ENCODE assay signal across 9 cellular contexts in genomic region chr14:94524093-94524492, GRCh38. TPM values are rescaled to one million over a fixed set of nuclear protein-coding genes. Genes with fewer than 3 reads are reported as not detected.
"Had no signal": no experiment of that assay in that cellular context is flagged by ENCODE, and none has a peak within 500 bp of the region (broad histone marks: within the 10 kb centered on the region; RNA-seq: fewer than 3 reads in every experiment).

No MANE protein-coding gene starts in this region.

- H3K4me1 Mint-ChIP-seq: IgD-negative memory B cell had no signal

- H3K4me3 Mint-ChIP-seq: HFFc6, IgD-negative memory B cell had no signal

- H3K36me3 Mint-ChIP-seq: IgD-negative memory B cell had no signal

- ATAC-seq: HCT116, HepG2 had no signal

- H3K27ac Mint-ChIP-seq: HFFc6, IgD-negative memory B cell had no signal

- DNase-seq: GM23248, GOT3, H7, HFFc6 had no signal

RNA-seq across cellular contexts. Expression of gene SERPINA12, which starts 14.8 kb away (rescaled TPM):
- total RNA-seq: GM23248, H4, H7, HepG2, HFFc6, HT1080 had no signal

RNA-seq across cellular contexts. Expression of gene SERPINA4, which starts 37.1 kb away (rescaled TPM):
- total RNA-seq: GM23248, H4, H7, HFFc6, HT1080 had no signal

RNA-seq across cellular contexts. Expression of gene SERPINA9, which starts 48.1 kb away (rescaled TPM):
- total RNA-seq: GM23248, H4, H7, HepG2, HFFc6, HT1080 had no signal

RNA-seq across cellular contexts. Expression of gene SERPINA5, which starts 57.1 kb away (rescaled TPM):
- total RNA-seq: GM23248, HFFc6, HT1080 had no signal
